19 cellular contexts compared by ENCODE assay signal in genomic region chr1:156211243-156211642, GRCh38. TPM values are rescaled to one million over a fixed set of nuclear protein-coding genes. Genes with fewer than 3 reads are reported as not detected.
DNase-seq lines count a peak whose midpoint lies in the region; ATAC-seq and TF ChIP-seq lines count a peak whose summit lies in the region.
"Had no signal": no experiment of that assay in that cellular context is flagged by ENCODE, and none has a peak within 500 bp of the region (broad histone marks: within the 10 kb centered on the region; RNA-seq: fewer than 3 reads in every experiment).

No MANE protein-coding gene starts in this region.

- no peaks in the 10 kb centered on the region for H3K9me3 Mint-ChIP-seq in activated CD4-positive, alpha-beta T cell treated with anti-CD3 and anti-CD28 coated beads, Interleukin-2, amount 10 ng/mL, durations not matched to agents 7 days and 5 days
- H3K9me3 Mint-ChIP-seq in H9 (no peaks in the 10 kb centered on the region), neural crest cell (no peaks in the 10 kb centered on the region)
- H3K9me3 Mint-ChIP-seq in activated T-helper 2 cell treated with anti-CD3 and anti-CD28 coated beads, Interferon-gamma antibody, Interleukin-2, Interleukin-4, amounts not matched to agents 10 μg/mL and 5 μg/mL and 100 μg/mL, durations not matched to agents 14 hours and 24 hours and 36 hours, result no peaks in the 10 kb centered on the region

- ATAC-seq in HG03159 (IDR thresholded peaks at IDR 0.05; ENCODE audit: unreplicated experiment), result no peak

- no peaks in the 10 kb centered on the region for H3K27me3 Mint-ChIP-seq in activated CD4-positive, alpha-beta T cell treated with anti-CD3 and anti-CD28 coated beads, Interleukin-2, amount 10 ng/mL, durations not matched to agents 7 days and 5 days
- peaks cover 2% of the 10 kb centered on the region; the same call in 1 of the 2 replicates for H3K27me3 Mint-ChIP-seq in H9 (ENCODE audit: low read depth)
- no peaks in the 10 kb centered on the region for H3K27me3 Mint-ChIP-seq in activated T-helper 2 cell treated with anti-CD3 and anti-CD28 coated beads, Interferon-gamma antibody, Interleukin-2, Interleukin-4, amounts not matched to agents 10 μg/mL and 5 μg/mL and 100 μg/mL, durations not matched to agents 14 hours and 24 hours and 36 hours (ENCODE audit: low read depth)
- H3K27me3 Mint-ChIP-seq in neural crest cell (ENCODE audit: low read depth), result no peaks in the 10 kb centered on the region

- no peak overlapping the region for H4K5ac ChIP-seq in H9 (ENCODE audit: insufficient read length, low read depth, low read length)

- intact Hi-C loops in activated T-helper 2 cell treated with anti-CD3 and anti-CD28 coated beads, Interferon-gamma antibody, Interleukin-2, Interleukin-4, amounts not matched to agents 10 μg/mL and 5 μg/mL and 100 μg/mL, durations not matched to agents 14 hours and 24 hours and 36 hours (cut with micrococcal nuclease), result loop anchor here (10.0 kb wide), 1 partner anchor 294 kb away; the partner anchor contains the start of gene MEF2D

- no peak overlapping the region for H3K4me3 Mint-ChIP-seq in activated CD4-positive, alpha-beta T cell treated with anti-CD3 and anti-CD28 coated beads, Interleukin-2, amount 10 ng/mL, durations not matched to agents 7 days and 5 days
- H3K4me3 Mint-ChIP-seq in H9 (no peak overlapping the region), neural crest cell (peak overlapping the region; percentile 33)
- no peak overlapping the region for H3K4me3 Mint-ChIP-seq in activated T-helper 2 cell treated with anti-CD3 and anti-CD28 coated beads, Interferon-gamma antibody, Interleukin-2, Interleukin-4, amounts not matched to agents 10 μg/mL and 5 μg/mL and 100 μg/mL, durations not matched to agents 14 hours and 24 hours and 36 hours (ENCODE audit: low read depth)

- TF ChIP-seq CTCF in H9 (conservative IDR thresholded peaks at IDR 0.05) (no peak), neural crest cell (conservative IDR thresholded peaks at IDR 0.05) (no peak)

- H2AK5ac ChIP-seq in H9 (ENCODE audit: insufficient read length, low read length), result no peak overlapping the region

- H2BK15ac ChIP-seq in H9 (ENCODE audit: low read depth, low read length), result no peak overlapping the region

- H2BK20ac ChIP-seq in H9 (ENCODE audit: low read depth, low read length, poor library complexity, severe bottlenecking), result no peak overlapping the region

- H4K91ac ChIP-seq in H9 (ENCODE audit: insufficient read length, low read depth, low read length), result no peak overlapping the region

- no peak overlapping the region for H3K14ac ChIP-seq in H9 (ENCODE audit: insufficient read depth, low read length)

- H2BK5ac ChIP-seq in H9 (ENCODE audit: insufficient read length, low read length), result no peak overlapping the region

- H3K27ac ChIP-seq in H9 (ENCODE audit: insufficient read length, low read depth, low read length) (no peak overlapping the region), substantia nigra (ENCODE audit: low read depth, low read length, poor library complexity, severe bottlenecking) (no peak overlapping the region)
- H3K27ac ChIP-seq: BLaER1, epithelial cell of prostate had no signal

- no peak overlapping the region for H4K8ac ChIP-seq in H9 (replicated peaks; ENCODE audit: insufficient read length, low read depth, low read length)

- H3K4ac ChIP-seq in H9 (ENCODE audit: low read depth, low read length), result no peak overlapping the region

- H3K27me3 ChIP-seq in H9 (ENCODE audit: insufficient read depth, low read length), result no peaks in the 10 kb centered on the region
- H3K27me3 ChIP-seq: BLaER1, uterus had no signal

- no peaks in the 10 kb centered on the region for H3K79me1 ChIP-seq in H9 (ENCODE audit: insufficient read depth, low read depth, low read length, poor library complexity, severe bottlenecking)

- peaks cover 8% of the 10 kb centered on the region for H3K23me2 ChIP-seq in H9 (ENCODE audit: insufficient read length, low read depth, low read length, poor library complexity, severe bottlenecking)

- no peak overlapping the region for H3K4me2 ChIP-seq in H9 (ENCODE audit: insufficient read depth, insufficient read length, low read length)
- H3K4me2 ChIP-seq: SK-N-SH had no signal

- POLR2A ChIA-PET in activated CD4-positive, alpha-beta T cell treated with anti-CD3 and anti-CD28 coated beads, Interleukin-2, amount 10 ng/mL, durations not matched to agents 7 days and 5 days (lab: Charles Lee), result no interaction called here

- H3K9me3 ChIP-seq in H9 (ENCODE audit: control insufficient read depth, low read depth, low read length), result no peaks in the 10 kb centered on the region
- H3K9me3 ChIP-seq: BLaER1, SK-N-SH, uterus had no signal

- H2BK12ac ChIP-seq in H9 (ENCODE audit: insufficient read length, low read depth, low read length), result no peak overlapping the region

- H3K4me1 ChIP-seq in H9 (ENCODE audit: insufficient read depth, low read length), result no peaks in the 10 kb centered on the region; the same call in 1 of the 2 replicates

- peak overlapping the region; percentile 4 for H3K56ac ChIP-seq in H9 (ENCODE audit: insufficient read length, low read depth, low read length)

- no peak overlapping the region for H3K18ac ChIP-seq in H9 (ENCODE audit: insufficient read length, low read depth, low read length)

- H4K20me1 ChIP-seq in H9 (ENCODE audit: control insufficient read depth, insufficient read depth, insufficient read length), result no peaks in the 10 kb centered on the region
- H4K20me1 ChIP-seq: BLaER1 had no signal

- no peak overlapping the region for H3K23ac ChIP-seq in H9 (ENCODE audit: insufficient read length, low read depth, low read length)

- no peak for DNase-seq in activated CD4-positive, alpha-beta T cell treated with anti-CD3 and anti-CD28 coated beads, Interleukin-2, amount 10 ng/mL, durations not matched to agents 7 days and 5 days
- DNase-seq in activated CD4-positive, alpha-beta T cell treated with anti-CD3 and anti-CD28 coated beads for 48 hours, result no peak
- DNase-seq in H9 (no peak), neural crest cell (ENCODE audit: low read depth, low spot score) (no peak), substantia nigra (lab: John Stamatoyannopoulos, UW) (no peak)
- no peak for DNase-seq in activated T-helper 2 cell treated with anti-CD3 and anti-CD28 coated beads, Interferon-gamma antibody, Interleukin-2, Interleukin-4, amounts not matched to agents 10 μg/mL and 5 μg/mL and 100 μg/mL, durations not matched to agents 14 hours and 24 hours and 36 hours (ENCODE audit: low spot score)
- no peak for DNase-seq in stimulated activated CD4-positive, alpha-beta T cell treated with anti-CD3 and anti-CD28 coated beads, Interleukin-2, amount 100 ng/mL, for 48 hours
- DNase-seq: activated CD4-positive, alpha-beta T cell treated with anti-CD3 and anti-CD28 coated beads, Interleukin-2, amount 50 U/mL, for 4 hours; central memory CD4-positive, alpha-beta T cell; NCI-H1417 treated with DMSO at 0.1 percent for 48 hours; NCI-H2171; NCI-H526 treated with DMSO at 0.1 percent for 48 hours; RPMI8226; SK-N-SH; uterus had no signal

- CTCF ChIA-PET in activated CD4-positive, alpha-beta T cell treated with anti-CD3 and anti-CD28 coated beads, Interleukin-2, amount 10 ng/mL, durations not matched to agents 7 days and 5 days (lab: Charles Lee), result interaction anchor here (0.9 to 6.9 kb wide), 4 partner anchors 14 to 18 kb away, joined by 3 to 30 read pairs (median 4); no protein-coding TSS in a partner anchor

- no peak overlapping the region for H3T11ph ChIP-seq in H9 (ENCODE audit: low read length)

- H2BK120ac ChIP-seq in H9 (ENCODE audit: low read depth, low read length, poor library complexity, severe bottlenecking), result no peak overlapping the region

- no CpG with 5 or more reads among the region's 3 CpGs for WGBS in H9 (ENCODE audit: extremely low coverage, insufficient read length, low lambda C conversion rate)

- no peak overlapping the region for H2AFZ ChIP-seq in H9 (ENCODE audit: low read length)

- H3K27ac Mint-ChIP-seq in activated CD4-positive, alpha-beta T cell treated with anti-CD3 and anti-CD28 coated beads, Interleukin-2, amount 10 ng/mL, durations not matched to agents 7 days and 5 days, result peak overlapping the region; percentile 98
- H3K27ac Mint-ChIP-seq in H9 (0 out of 7 replicates have a peak overlapping the region, but pooled peaks of 2 of the 3 experiments have one; percentile 23 to 32), neural crest cell (ENCODE audit: unreplicated experiment) (no peak overlapping the region)
- H3K27ac Mint-ChIP-seq in activated T-helper 2 cell treated with anti-CD3 and anti-CD28 coated beads, Interferon-gamma antibody, Interleukin-2, Interleukin-4, amounts not matched to agents 10 μg/mL and 5 μg/mL and 100 μg/mL, durations not matched to agents 14 hours and 24 hours and 36 hours, result peak overlapping the region; percentile 97

- peaks cover 62% of the 10 kb centered on the region for H3K36me3 Mint-ChIP-seq in activated CD4-positive, alpha-beta T cell treated with anti-CD3 and anti-CD28 coated beads, Interleukin-2, amount 10 ng/mL, durations not matched to agents 7 days and 5 days (ENCODE audit: low read depth)
- H3K36me3 Mint-ChIP-seq in H9 (ENCODE audit: insufficient read depth in 1 of 3, low read depth in 3 of 3), result peaks cover 10 to 69% (median 30%) of the 10 kb centered on the region in 3 experiments; a peak in 6 of 7 replicates
- H3K36me3 Mint-ChIP-seq in activated T-helper 2 cell treated with anti-CD3 and anti-CD28 coated beads, Interferon-gamma antibody, Interleukin-2, Interleukin-4, amounts not matched to agents 10 μg/mL and 5 μg/mL and 100 μg/mL, durations not matched to agents 14 hours and 24 hours and 36 hours (ENCODE audit: low read depth), result peaks cover 81% of the 10 kb centered on the region
- H3K36me3 Mint-ChIP-seq in neural crest cell (ENCODE audit: low read depth), result peaks cover 4% of the 10 kb centered on the region

- no peaks in the 10 kb centered on the region for H3K79me2 ChIP-seq in H9 (ENCODE audit: insufficient read depth, low read length)

- no peak overlapping the region for H3K9ac ChIP-seq in H9 (ENCODE audit: extremely low read depth, insufficient read length, low read length)
- H3K9ac ChIP-seq: BLaER1, SK-N-SH had no signal

- H3K4me1 Mint-ChIP-seq in activated CD4-positive, alpha-beta T cell treated with anti-CD3 and anti-CD28 coated beads, Interleukin-2, amount 10 ng/mL, durations not matched to agents 7 days and 5 days, result peaks cover 38% of the 10 kb centered on the region
- peaks cover 34 to 35% of the 10 kb centered on the region in 2 experiments for H3K4me1 Mint-ChIP-seq in H9
- peaks cover 23% of the 10 kb centered on the region for H3K4me1 Mint-ChIP-seq in activated T-helper 2 cell treated with anti-CD3 and anti-CD28 coated beads, Interferon-gamma antibody, Interleukin-2, Interleukin-4, amounts not matched to agents 10 μg/mL and 5 μg/mL and 100 μg/mL, durations not matched to agents 14 hours and 24 hours and 36 hours (ENCODE audit: low read depth)
- H3K4me1 Mint-ChIP-seq in neural crest cell, result peaks cover 24% of the 10 kb centered on the region

RNA-seq across cellular contexts. Expression of gene PMF1, which starts 1.6 kb away (rescaled TPM):
- 10 to 100 TPM; 72.8 to 73.4 TPM for total RNA-seq in activated CD4-positive, alpha-beta T cell treated with anti-CD3 and anti-CD28 coated beads, Interleukin-2, amount 10 ng/mL, durations not matched to agents 7 days and 5 days
- total RNA-seq in H9 (2021) (136 and 143 TPM in 2 replicates), neural crest cell (82.5 and 83.3 TPM in 2 replicates)
- 115 and 117 TPM in 2 replicates for total RNA-seq in activated T-helper 2 cell treated with anti-CD3 and anti-CD28 coated beads, Interferon-gamma antibody, Interleukin-2, Interleukin-4, amounts not matched to agents 10 μg/mL and 5 μg/mL and 100 μg/mL, durations not matched to agents 14 hours and 24 hours and 36 hours

RNA-seq across cellular contexts. Expression of gene SLC25A44, which starts 17.3 kb away (rescaled TPM):
- total RNA-seq in activated CD4-positive, alpha-beta T cell treated with anti-CD3 and anti-CD28 coated beads, Interleukin-2, amount 10 ng/mL, durations not matched to agents 7 days and 5 days, result 10 to 100 TPM; 27.5 to 28.0 TPM
- total RNA-seq in H9 (2021) (40.2 and 47.4 TPM in 2 replicates), neural crest cell (19.1 and 22.7 TPM in 2 replicates)
- total RNA-seq in activated T-helper 2 cell treated with anti-CD3 and anti-CD28 coated beads, Interferon-gamma antibody, Interleukin-2, Interleukin-4, amounts not matched to agents 10 μg/mL and 5 μg/mL and 100 μg/mL, durations not matched to agents 14 hours and 24 hours and 36 hours, result 62.6 and 63.7 TPM in 2 replicates

RNA-seq across cellular contexts. Expression of gene BGLAP, which starts 30.7 kb away (rescaled TPM):
- 1 to 10 TPM; 1.3 to 3.0 TPM for total RNA-seq in activated CD4-positive, alpha-beta T cell treated with anti-CD3 and anti-CD28 coated beads, Interleukin-2, amount 10 ng/mL, durations not matched to agents 7 days and 5 days
- 2.4 and 3.0 TPM in 2 replicates for total RNA-seq in H9 (2021)
- total RNA-seq in activated T-helper 2 cell treated with anti-CD3 and anti-CD28 coated beads, Interferon-gamma antibody, Interleukin-2, Interleukin-4, amounts not matched to agents 10 μg/mL and 5 μg/mL and 100 μg/mL, durations not matched to agents 14 hours and 24 hours and 36 hours, result 1.7 and 2.2 TPM in 2 replicates
- total RNA-seq in neural crest cell, result 2.5 and 3.0 TPM in 2 replicates
- total RNA-seq: fibroblast of villous mesenchyme had no signal

RNA-seq across cellular contexts. Expression of gene PAQR6, which starts 36.6 kb away (rescaled TPM):
- 1 to 10 TPM; 6.2 to 7.3 TPM for total RNA-seq in activated CD4-positive, alpha-beta T cell treated with anti-CD3 and anti-CD28 coated beads, Interleukin-2, amount 10 ng/mL, durations not matched to agents 7 days and 5 days
- 14.6 and 15.8 TPM in 2 replicates for total RNA-seq in H9 (2021)
- 5.8 and 7.1 TPM in 2 replicates for total RNA-seq in activated T-helper 2 cell treated with anti-CD3 and anti-CD28 coated beads, Interferon-gamma antibody, Interleukin-2, Interleukin-4, amounts not matched to agents 10 μg/mL and 5 μg/mL and 100 μg/mL, durations not matched to agents 14 hours and 24 hours and 36 hours
- total RNA-seq in neural crest cell, result 15.8 and 17.1 TPM in 2 replicates

RNA-seq across cellular contexts. Expression of gene SEMA4A, which starts 57.9 kb away (rescaled TPM):
- 10 to 100 TPM; 35.3 to 37.8 TPM for total RNA-seq in activated CD4-positive, alpha-beta T cell treated with anti-CD3 and anti-CD28 coated beads, Interleukin-2, amount 10 ng/mL, durations not matched to agents 7 days and 5 days
- total RNA-seq in H9 (2021) (11.1 and 11.8 TPM in 2 replicates), neural crest cell (1.3 and 2.1 TPM in 2 replicates)
- total RNA-seq in activated T-helper 2 cell treated with anti-CD3 and anti-CD28 coated beads, Interferon-gamma antibody, Interleukin-2, Interleukin-4, amounts not matched to agents 10 μg/mL and 5 μg/mL and 100 μg/mL, durations not matched to agents 14 hours and 24 hours and 36 hours, result 128 and 132 TPM in 2 replicates
